8 cellular contexts compared by ENCODE assay signal in genomic region chr10:103917326-103918052, GRCh38. TPM values are rescaled to one million over a fixed set of nuclear protein-coding genes. Genes with fewer than 3 reads are reported as not detected.
A peak's percentile ranks its signal among the peaks of the same experiment; 100 is the strongest.
DNase-seq lines count a peak whose midpoint lies in the region; ATAC-seq, FAIRE-seq and TF ChIP-seq lines count a peak whose summit lies in the region.

No MANE protein-coding gene starts in this region.

- POLR2A ChIA-PET in endothelial cell of umbilical vein (lab: Charles Lee): interaction anchor here (0.7 to 1.2 kb wide), 2 partner anchors 104 to 204 kb away, joined by 4 to 14 read pairs; no protein-coding TSS in a partner anchor

- no peaks in the 10 kb centered on the region for H3K36me3 ChIP-seq in BE2C
- H3K36me3 ChIP-seq in endothelial cell of umbilical vein (ENCODE audit: control insufficient read depth in 2 of 2, extremely low read depth in 1 of 2, insufficient read depth in 2 of 2, low read length in 2 of 2): no peaks in the 10 kb centered on the region
- H3K36me3 ChIP-seq in muscle layer of colon (ENCODE audit: insufficient read depth, low read length): no peaks in the 10 kb centered on the region
- H3K36me3 ChIP-seq in uterus: no peaks in the 10 kb centered on the region

- H3K4me3 Mint-ChIP-seq in T-helper 1 cell treated with Interleukin-12 subunit alpha and Interleukin-12 subunit beta and Interleukin-4 antibody, amounts not matched to agents 30 μg/mL and 1 μg/mL, for 36 hours: peak overlapping the region; percentile 96

- TSS peak; percentile 61 for BruUV-seq in endothelial cell of umbilical vein (replicated peaks; lab: Mats Ljungman, UMichigan)

- no peak for TF ChIP-seq CTCF in BE2C (IDR thresholded peaks at IDR 0.05; ENCODE audit: low read depth, low read length)
- no peak for TF ChIP-seq CTCF in endothelial cell of umbilical vein (IDR thresholded peaks at IDR 0.05; ENCODE audit: extremely low read depth in 1 of 2, insufficient read depth in 1 of 2, low read depth in 1 of 2, low read length in 2 of 2)
- no peak for TF ChIP-seq CTCF in uterus (IDR thresholded peaks at IDR 0.05)

- peak overlapping the region; percentile 97 for H3K27ac Mint-ChIP-seq in T-helper 1 cell treated with Interleukin-12 subunit alpha and Interleukin-12 subunit beta and Interleukin-4 antibody, amounts not matched to agents 30 μg/mL and 1 μg/mL, for 36 hours

- no peak for FAIRE-seq in endothelial cell of umbilical vein (lab: Jason Lieb, UNC)

- peak overlapping the region; percentile 61 for H2AFZ ChIP-seq in endothelial cell of umbilical vein (ENCODE audit: low read depth, low read length)

- CTCF ChIA-PET in endothelial cell of umbilical vein (lab: Charles Lee): interaction anchor here (1.1 to 2.6 kb wide), 3 partner anchors 24 to 204 kb away, joined by 3 to 9 read pairs (median 6); partner anchors contain the start of gene SFR1

- peak overlapping the region; percentile 76 for H3K27ac ChIP-seq in endothelial cell of umbilical vein (ENCODE audit: insufficient read depth, low read depth, low read length)
- peak overlapping the region; percentile 99 for H3K27ac ChIP-seq in muscle layer of colon (ENCODE audit: low read depth, low read length)
- H3K27ac ChIP-seq in uterus: peak overlapping the region; percentile 93

- peak; percentile 5 for ATAC-seq in GM19035 (IDR thresholded peaks at IDR 0.05; ENCODE audit: unreplicated experiment)
- ATAC-seq in HG03280 (IDR thresholded peaks at IDR 0.05; ENCODE audit: unreplicated experiment): peak; percentile 6

- H3K9me3 ChIP-seq in BE2C (no peaks in the 10 kb centered on the region; the same call in 1 of the 2 replicates), endothelial cell of umbilical vein (replicated peaks; ENCODE audit: control insufficient read depth, insufficient read depth, low read length) (no peaks in the 10 kb centered on the region), muscle layer of colon (ENCODE audit: low read length) (no peaks in the 10 kb centered on the region), uterus (no peaks in the 10 kb centered on the region)

- H3K4me1 Mint-ChIP-seq in T-helper 1 cell treated with Interleukin-12 subunit alpha and Interleukin-12 subunit beta and Interleukin-4 antibody, amounts not matched to agents 30 μg/mL and 1 μg/mL, for 36 hours (ENCODE audit: low read depth): peaks cover 41% of the 10 kb centered on the region

- peaks cover 29% of the 10 kb centered on the region for H3K36me3 Mint-ChIP-seq in T-helper 1 cell treated with Interleukin-12 subunit alpha and Interleukin-12 subunit beta and Interleukin-4 antibody, amounts not matched to agents 30 μg/mL and 1 μg/mL, for 36 hours (ENCODE audit: low read depth)

- H3K9me1 ChIP-seq in endothelial cell of umbilical vein (replicated peaks; ENCODE audit: control insufficient read depth, extremely low read depth, insufficient read depth, low read length): no peaks in the 10 kb centered on the region

- peak overlapping the region; percentile 72 for H3K9ac ChIP-seq in endothelial cell of umbilical vein (replicated peaks; ENCODE audit: extremely low read depth, insufficient read depth, low read length)
- peak overlapping the region; percentile 93 for H3K9ac ChIP-seq in muscle layer of colon (ENCODE audit: low read length)

- H3K4me1 ChIP-seq in BE2C (peaks cover 11% of the 10 kb centered on the region), endothelial cell of umbilical vein (ENCODE audit: control insufficient read depth, extremely low read depth, insufficient read depth, low read length) (peaks cover 36% of the 10 kb centered on the region), muscle layer of colon (ENCODE audit: insufficient read depth, low read length) (peaks cover 32% of the 10 kb centered on the region), uterus (no peaks in the 10 kb centered on the region)

- H4K20me1 ChIP-seq in endothelial cell of umbilical vein (replicated peaks; ENCODE audit: control insufficient read depth, extremely low read depth, insufficient read depth, low read length): no peaks in the 10 kb centered on the region

- H3K4me3 ChIP-seq in BE2C (ENCODE audit: low read depth, low read length) (peak overlapping the region; percentile 93), endothelial cell of umbilical vein (replicated peaks in 1 of 3; ENCODE audit: insufficient read depth in 1 of 3, low read depth in 1 of 3, low read length in 3 of 3) (peak overlapping the region; percentile 15 to 63 (median 39)), muscle layer of colon (ENCODE audit: low read depth in 1 of 2, low read length in 2 of 2) (peak overlapping the region; percentile 73 to 75), uterus (peak overlapping the region; percentile 75 to 80)

- H3K4me2 ChIP-seq in endothelial cell of umbilical vein (ENCODE audit: insufficient read depth, low read length): peak overlapping the region; percentile 83

- intact Hi-C loops in endothelial cell of umbilical vein (cut with micrococcal nuclease) (loop anchor here (1.0 to 5.0 kb wide), 5 partner anchors 9 to 203 kb away; partner anchors contain the start of gene SLK), uterus (cut with DNase I; ENCODE audit: low total_unique reads) (no loop called here)

- peaks cover 12% of the 10 kb centered on the region for H3K9me3 Mint-ChIP-seq in T-helper 1 cell treated with Interleukin-12 subunit alpha and Interleukin-12 subunit beta and Interleukin-4 antibody, amounts not matched to agents 30 μg/mL and 1 μg/mL, for 36 hours

- TF ChIP-seq POLR2A in endothelial cell of umbilical vein (IDR thresholded peaks at IDR 0.05; ENCODE audit: low read depth, low read length): no peak
- TF ChIP-seq POLR2A in uterus (IDR thresholded peaks at IDR 0.05): no peak

- DNase-seq in BE2C: peak; percentile 39
- DNase-seq in endothelial cell of umbilical vein (ENCODE audit: low read depth, low spot score): no peak
- DNase-seq in uterus: peak; percentile 54 to 59
- no peak for DNase-seq in SIG-M5 (lab: John Stamatoyannopoulos, UW)

- H3K27me3 ChIP-seq in BE2C: no peaks in the 10 kb centered on the region
- no peaks in the 10 kb centered on the region for H3K27me3 ChIP-seq in endothelial cell of umbilical vein (ENCODE audit: control insufficient read depth in 2 of 2, insufficient read depth in 2 of 2, low read length in 2 of 2)
- H3K27me3 ChIP-seq in muscle layer of colon (ENCODE audit: control insufficient read depth in 1 of 2, insufficient read depth in 2 of 2, low read length in 2 of 2): no peaks in the 10 kb centered on the region
- H3K27me3 ChIP-seq in uterus: no peaks in the 10 kb centered on the region

- H3K27me3 Mint-ChIP-seq in T-helper 1 cell treated with Interleukin-12 subunit alpha and Interleukin-12 subunit beta and Interleukin-4 antibody, amounts not matched to agents 30 μg/mL and 1 μg/mL, for 36 hours (ENCODE audit: low read depth): no peaks in the 10 kb centered on the region

- peaks cover 7% of the 10 kb centered on the region for H3K79me2 ChIP-seq in endothelial cell of umbilical vein (ENCODE audit: control insufficient read depth, insufficient read depth, low read length)

- dilution Hi-C loops in endothelial cell of umbilical vein (cut with MboI; ENCODE audit: extremely low pct_ligation_motif_present, low sequenced_read_pairs): no loop called here

TF ChIP-seq in endothelial cell of umbilical vein, 7 proteins besides CTCF, POLR2A, EP300 and RAD21:
- TF ChIP-seq MAX (IDR thresholded peaks at IDR 0.05; ENCODE audit: insufficient read depth, insufficient read length): peak; percentile 15
- TF ChIP-seq FOS (IDR thresholded peaks at IDR 0.05; ENCODE audit: borderline replicate concordance, insufficient read depth, low read length): no peak
- no peak for TF ChIP-seq EZH2 (IDR thresholded peaks at IDR 0.05; ENCODE audit: borderline replicate concordance, low read depth, low read length, severe bottlenecking)

RNA-seq across cellular contexts. Expression of gene STN1, which starts 0.5 kb away (rescaled TPM):
- 31.0 TPM for polyA plus RNA-seq in BE2C (2012; ENCODE audit: insufficient read depth, insufficient read length, low read depth)
- 12.7 and 15.3 TPM in 2 replicates for total RNA-seq in endothelial cell of umbilical vein
- polyA plus RNA-seq in endothelial cell of umbilical vein: 9.1 and 10.8 TPM in 2 replicates
- polyA plus RNA-seq in endothelial cell of umbilical vein (2011; cell fraction: cytosol; rRNA removed): 15.1 and 15.3 TPM in 2 replicates
- 8.0 and 9.4 TPM in 2 replicates for polyA plus RNA-seq in endothelial cell of umbilical vein (2011; cell fraction: nucleus; rRNA removed)
- polyA plus RNA-seq in endothelial cell of umbilical vein (2012): 16.8 and 19.5 TPM in 2 replicates
- polyA minus RNA-seq in endothelial cell of umbilical vein: 9.9 and 13.8 TPM in 2 replicates
- 3.2 TPM for polyA minus RNA-seq in endothelial cell of umbilical vein (2011; cell fraction: cytosol; rRNA and poly(A)+ RNA removed)
- 3.5 and 3.7 TPM in 2 replicates for polyA minus RNA-seq in endothelial cell of umbilical vein (2011; cell fraction: nucleus; rRNA and poly(A)+ RNA removed)
- 10 to 100 TPM; 20.0 to 29.2 (median 27.0) TPM for total RNA-seq in uterus

RNA-seq across cellular contexts. Expression of gene SLK, which starts 49.5 kb away (rescaled TPM):
- 7.6 TPM for polyA plus RNA-seq in BE2C (2012; ENCODE audit: insufficient read depth, insufficient read length, low read depth)
- total RNA-seq in endothelial cell of umbilical vein: 31.8 and 36.0 TPM in 2 replicates
- 2.6 and 4.5 TPM in 2 replicates for polyA plus RNA-seq in endothelial cell of umbilical vein
- 8.0 and 8.8 TPM in 2 replicates for polyA plus RNA-seq in endothelial cell of umbilical vein (2011; cell fraction: cytosol; rRNA removed)
- polyA plus RNA-seq in endothelial cell of umbilical vein (2011; cell fraction: nucleus; rRNA removed): 11.3 and 18.1 TPM in 2 replicates
- 30.6 and 41.5 TPM in 2 replicates for polyA plus RNA-seq in endothelial cell of umbilical vein (2012)
- polyA minus RNA-seq in endothelial cell of umbilical vein: 8.3 and 10.4 TPM in 2 replicates
- polyA minus RNA-seq in endothelial cell of umbilical vein (2011; cell fraction: cytosol; rRNA and poly(A)+ RNA removed): 25.1 TPM
- polyA minus RNA-seq in endothelial cell of umbilical vein (2011; cell fraction: nucleus; rRNA and poly(A)+ RNA removed): 12.6 and 14.6 TPM in 2 replicates
- total RNA-seq in uterus: 10 to 100 TPM; 30.9 to 78.7 (median 52.1) TPM

Comparison
In these comparisons a context has a peak if more than half of its experiments do, and no peak if none do; other contexts are left out.
1. DNase-seq: peak in BE2C (single experiment) and uterus (2 of 2); none in endothelial cell of umbilical vein (single experiment) and SIG-M5 (single experiment).
2. H3K4me3 ChIP-seq: peak in every context shown above with its lines; median percentile 93 in BE2C; 78 in uterus; 74 in muscle layer of colon; 39 in endothelial cell of umbilical vein.
3. Peak in every context shown above with its lines, with median percentiles within 50 percentile points of each other: H3K27ac ChIP-seq.